In the genomic region with DNA sequence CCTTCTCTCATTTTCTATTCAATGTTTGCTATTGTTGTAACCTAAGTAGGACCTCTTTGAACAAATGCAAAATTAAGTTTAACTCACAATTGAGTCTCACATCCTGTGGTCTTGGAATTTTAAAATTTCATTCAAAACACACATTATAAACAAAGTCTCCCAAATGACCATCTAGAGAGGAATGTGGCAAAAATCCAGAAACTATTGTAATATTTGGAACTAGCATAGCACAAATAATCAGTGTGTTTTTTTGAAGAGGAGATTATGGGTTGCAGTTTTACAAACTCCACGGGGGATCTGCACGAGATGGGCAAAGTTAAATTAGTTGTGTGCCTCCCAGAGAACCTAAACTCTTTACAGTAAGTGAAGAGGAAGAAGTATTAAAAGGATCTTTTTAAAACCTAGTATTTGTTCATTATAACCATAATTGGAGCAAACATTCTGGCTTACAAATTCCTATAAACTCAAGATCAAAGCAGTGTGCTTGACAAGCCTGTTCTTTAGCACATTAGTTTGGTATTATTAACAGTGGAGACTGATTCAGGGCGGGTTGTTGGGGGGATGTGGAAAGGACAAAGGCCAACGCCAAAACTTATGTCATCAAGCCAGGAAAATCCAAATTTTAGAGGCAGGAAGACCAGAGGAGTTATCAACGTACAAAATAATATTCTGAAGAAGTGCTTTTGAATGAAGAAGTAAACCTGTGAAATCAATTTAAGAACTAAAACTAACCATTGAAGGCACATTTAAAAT, we compare ENCODE assay signal across 14 cellular contexts. TPM values are rescaled to one million over a fixed set of nuclear protein-coding genes. Genes with fewer than 3 reads are reported as not detected.
DNase-seq lines count a peak whose midpoint lies in the region; ATAC-seq and TF ChIP-seq lines count a peak whose summit lies in the region.
"Had no signal": no experiment of that assay in that cellular context is flagged by ENCODE, and none has a peak within 500 bp of the region (broad histone marks: within the 10 kb centered on the region; RNA-seq: fewer than 3 reads in every experiment).

No MANE protein-coding gene starts in this region.

- H2BK12ac ChIP-seq in trophoblast cell (ENCODE audit: low read length), result no peak overlapping the region

- WGBS in gastroesophageal sphincter (ENCODE audit: low coverage in 1 of 2), 2 donors, result 32 to 41% methylated on average over 5 of the region's 5 CpGs
- WGBS in trophoblast cell (ENCODE audit: extremely low coverage, insufficient coverage, insufficient read length), result no CpG with 5 or more reads among the region's 5 CpGs
- WGBS in spleen, 5 donors, result 65 to 79% (median 73%) methylated on average over 5 of the region's 5 CpGs

- TF ChIP-seq EP300 in gastroesophageal sphincter (IDR thresholded peaks at IDR 0.05), result no peak

- H2AK5ac ChIP-seq in trophoblast cell (ENCODE audit: low read length), result no peak overlapping the region

- H2AFZ ChIP-seq in trophoblast cell (ENCODE audit: insufficient read depth, low read length, poor library complexity), result no peak overlapping the region
- H2AFZ ChIP-seq: parathyroid adenoma had no signal

- no peak overlapping the region for H4K91ac ChIP-seq in trophoblast cell (ENCODE audit: low read depth, low read length)

- no peak overlapping the region for H3K4me3 Mint-ChIP-seq in activated T-helper 1 cell treated with anti-CD3 and anti-CD28 coated beads, Interleukin-12 subunit alpha, Interleukin-12 subunit beta, Interleukin-2, Interleukin-4 antibody, amounts not matched to agents 30 ng/mL and 10 ng/mL and 1 ng/mL, durations not matched to agents 14 hours and 24 hours and 36 hours

- peak; percentile 48 for DNase-seq in AG20443 (ENCODE audit: low spot score)
- DNase-seq in amniotic stem cell (lab: John Stamatoyannopoulos, UW), result peak; percentile 34
- DNase-seq in trophoblast cell, result no peak
- no peak for DNase-seq in spleen
- no peak for DNase-seq in activated T-helper 1 cell treated with anti-CD3 and anti-CD28 coated beads, Interleukin-12 subunit alpha, Interleukin-12 subunit beta, Interleukin-2, Interleukin-4 antibody, amounts not matched to agents 30 ng/mL and 10 ng/mL and 1 ng/mL, durations not matched to agents 14 hours and 24 hours and 36 hours (ENCODE audit: low spot score)
- DNase-seq: NCI-H2227 treated with DMSO at 0.1 percent for 48 hours, substantia nigra had no signal

- TF ChIP-seq CTCF in HEK293 (tag by site-specific recombination; IDR thresholded peaks at IDR 0.05), result no peak
- no peak for TF ChIP-seq CTCF in gastroesophageal sphincter (IDR thresholded peaks at IDR 0.05)
- TF ChIP-seq CTCF in spleen (IDR thresholded peaks at IDR 0.05 in 8 of 11, conservative IDR thresholded peaks at IDR 0.05 in 3 of 11), result no peak

- H3K79me2 ChIP-seq in trophoblast cell (ENCODE audit: control insufficient read depth, insufficient read depth, low read length, poor library complexity), result no peaks in the 10 kb centered on the region
- H3K79me2 ChIP-seq: parathyroid adenoma had no signal

- CTCF ChIA-PET in HEK293 (lab: Yijun Ruan, JAX), result no interaction called here

- no peaks in the 10 kb centered on the region for H3K9me3 ChIP-seq in HEK293 (ENCODE audit: control insufficient read depth, insufficient read depth, low read depth, low read length)
- no peaks in the 10 kb centered on the region for H3K9me3 ChIP-seq in gastroesophageal sphincter
- no peaks in the 10 kb centered on the region for H3K9me3 ChIP-seq in trophoblast cell (ENCODE audit: insufficient read depth, low read depth, low read length)
- no peaks in the 10 kb centered on the region for H3K9me3 ChIP-seq in spleen

- no peaks in the 10 kb centered on the region for H3K27me3 Mint-ChIP-seq in activated T-helper 1 cell treated with anti-CD3 and anti-CD28 coated beads, Interleukin-12 subunit alpha, Interleukin-12 subunit beta, Interleukin-2, Interleukin-4 antibody, amounts not matched to agents 30 ng/mL and 10 ng/mL and 1 ng/mL, durations not matched to agents 14 hours and 24 hours and 36 hours (ENCODE audit: insufficient read depth)

- no peak overlapping the region for H2BK120ac ChIP-seq in trophoblast cell (ENCODE audit: insufficient read depth, low read length, poor library complexity)

- peaks cover 4% of the 10 kb centered on the region for H3K4me1 ChIP-seq in HEK293 (ENCODE audit: control insufficient read depth, insufficient read depth, low read length)
- peaks cover 0 to 17% (median 3%) of the 10 kb centered on the region in 3 donors for H3K4me1 ChIP-seq in gastroesophageal sphincter
- no peaks in the 10 kb centered on the region for H3K4me1 ChIP-seq in trophoblast cell (ENCODE audit: control insufficient read depth in 1 of 2, insufficient read depth in 2 of 2, low read length in 2 of 2)
- H3K4me1 ChIP-seq in spleen, result peaks cover 0 to 18% (median 0%) of the 10 kb centered on the region in 6 donors
- H3K4me1 ChIP-seq: parathyroid adenoma had no signal

- H4K8ac ChIP-seq in trophoblast cell (ENCODE audit: low read depth, low read length), result no peak overlapping the region

- H2BK5ac ChIP-seq in trophoblast cell (ENCODE audit: low read depth, low read length, poor library complexity), result no peak overlapping the region

- POLR2A ChIA-PET in HEK293 (lab: Yijun Ruan, JAX), result no interaction called here

- peak; percentile 31 for ATAC-seq in gastroesophageal sphincter
- no peak for ATAC-seq in HG03378 (IDR thresholded peaks at IDR 0.05; ENCODE audit: unreplicated experiment)
- ATAC-seq: esophagus mucosa, left lobe of liver had no signal

- no peak overlapping the region for H3K23ac ChIP-seq in trophoblast cell (ENCODE audit: low read length)

- H3K4me2 ChIP-seq in trophoblast cell (ENCODE audit: low read length), result no peak overlapping the region
- H3K4me2 ChIP-seq: KMS-11 had no signal

- TF ChIP-seq POLR2A in gastroesophageal sphincter (IDR thresholded peaks at IDR 0.05), result no peak
- no peak for TF ChIP-seq POLR2A in spleen (IDR thresholded peaks at IDR 0.05)

- no peak overlapping the region for H4K12ac ChIP-seq in trophoblast cell (ENCODE audit: low read depth, low read length)

- H3K36me3 Mint-ChIP-seq in activated T-helper 1 cell treated with anti-CD3 and anti-CD28 coated beads, Interleukin-12 subunit alpha, Interleukin-12 subunit beta, Interleukin-2, Interleukin-4 antibody, amounts not matched to agents 30 ng/mL and 10 ng/mL and 1 ng/mL, durations not matched to agents 14 hours and 24 hours and 36 hours (ENCODE audit: low read depth), result peaks cover 4% of the 10 kb centered on the region

- peaks cover 26% of the 10 kb centered on the region for H3K4me1 Mint-ChIP-seq in activated T-helper 1 cell treated with anti-CD3 and anti-CD28 coated beads, Interleukin-12 subunit alpha, Interleukin-12 subunit beta, Interleukin-2, Interleukin-4 antibody, amounts not matched to agents 30 ng/mL and 10 ng/mL and 1 ng/mL, durations not matched to agents 14 hours and 24 hours and 36 hours (ENCODE audit: low read depth)

- H3K79me1 ChIP-seq in trophoblast cell (ENCODE audit: low read length), result no peaks in the 10 kb centered on the region

- H3K27me3 ChIP-seq in gastroesophageal sphincter (no peaks in the 10 kb centered on the region), trophoblast cell (ENCODE audit: insufficient read depth, low read length) (no peaks in the 10 kb centered on the region), spleen (replicated peaks in 1 of 7) (no peaks in the 10 kb centered on the region)

- no peak overlapping the region for H3K27ac ChIP-seq in HEK293 (ENCODE audit: extremely low read depth, low read depth, low read length)
- no peak overlapping the region for H3K27ac ChIP-seq in gastroesophageal sphincter
- H3K27ac ChIP-seq in trophoblast cell (ENCODE audit: low read depth, low read length), result no peak overlapping the region
- no peak overlapping the region for H3K27ac ChIP-seq in spleen
- H3K27ac ChIP-seq: KMS-11, parathyroid adenoma had no signal

- no peaks in the 10 kb centered on the region for H3K36me3 ChIP-seq in HEK293 (ENCODE audit: control insufficient read depth in 2 of 2, insufficient read depth in 1 of 2, low read length in 2 of 2)
- H3K36me3 ChIP-seq in gastroesophageal sphincter, result no peaks in the 10 kb centered on the region
- no peaks in the 10 kb centered on the region for H3K36me3 ChIP-seq in trophoblast cell (ENCODE audit: control insufficient read depth in 1 of 2, insufficient read depth in 2 of 2, low read length in 2 of 2)
- H3K36me3 ChIP-seq in spleen, result no peaks in the 10 kb centered on the region

- H3K14ac ChIP-seq in trophoblast cell (ENCODE audit: low read length), result no peak overlapping the region

- intact Hi-C loops in spleen (cut with DNase I; ENCODE audit: low total_unique reads), result no loop called here
- intact Hi-C loops in activated T-helper 1 cell treated with anti-CD3 and anti-CD28 coated beads, Interleukin-12 subunit alpha, Interleukin-12 subunit beta, Interleukin-2, Interleukin-4 antibody, amounts not matched to agents 30 ng/mL and 10 ng/mL and 1 ng/mL, durations not matched to agents 14 hours and 24 hours and 36 hours (cut with micrococcal nuclease), result no loop called here

- H3K4me3 ChIP-seq in HEK293 (ENCODE audit: low read depth, low read length) (no peak overlapping the region), gastroesophageal sphincter (no peak overlapping the region), trophoblast cell (ENCODE audit: low read depth, low read length) (no peak overlapping the region), spleen (no peak overlapping the region)

- H3K9ac ChIP-seq in trophoblast cell (ENCODE audit: low read length), result no peak overlapping the region
- H3K9ac ChIP-seq: KMS-11, parathyroid adenoma had no signal

- H3K4ac ChIP-seq in trophoblast cell (ENCODE audit: low read depth, low read length), result no peak overlapping the region

- H3K18ac ChIP-seq in trophoblast cell (ENCODE audit: low read length), result no peak overlapping the region

- H3K9me3 Mint-ChIP-seq in activated T-helper 1 cell treated with anti-CD3 and anti-CD28 coated beads, Interleukin-12 subunit alpha, Interleukin-12 subunit beta, Interleukin-2, Interleukin-4 antibody, amounts not matched to agents 30 ng/mL and 10 ng/mL and 1 ng/mL, durations not matched to agents 14 hours and 24 hours and 36 hours, result no peaks in the 10 kb centered on the region

- H3K27ac Mint-ChIP-seq in activated T-helper 1 cell treated with anti-CD3 and anti-CD28 coated beads, Interleukin-12 subunit alpha, Interleukin-12 subunit beta, Interleukin-2, Interleukin-4 antibody, amounts not matched to agents 30 ng/mL and 10 ng/mL and 1 ng/mL, durations not matched to agents 14 hours and 24 hours and 36 hours, result no peak overlapping the region

TF ChIP-seq in HEK293, 187 proteins besides CTCF, POLR2A, EP300 and RAD21 (continues in another document):
- TF ChIP-seq SP7 (tag by site-specific recombination; IDR thresholded peaks at IDR 0.05), result peak; percentile 67

RNA-seq across cellular contexts. Expression of gene RBPJ, which starts 22.4 kb away (rescaled TPM):
- total RNA-seq in gastroesophageal sphincter (100 to 1,000 TPM in 1 of 4 donors, 10 to 100 TPM in 3; 49.5 to 128 (median 77.6) TPM), spleen (10 to 100 TPM; 68.2 to 91.9 (median 81.6) TPM)
- polyA plus RNA-seq in trophoblast cell (2013), result 45.4 and 47.2 TPM in 2 replicates
- 10 to 100 TPM; 18.4 to 28.7 (median 28.6) TPM for polyA plus RNA-seq in spleen
- 455 and 472 TPM in 2 replicates for total RNA-seq in activated T-helper 1 cell treated with anti-CD3 and anti-CD28 coated beads, Interleukin-12 subunit alpha, Interleukin-12 subunit beta, Interleukin-2, Interleukin-4 antibody, amounts not matched to agents 30 ng/mL and 10 ng/mL and 1 ng/mL, durations not matched to agents 14 hours and 24 hours and 36 hours

Comparison
In these comparisons a context has a peak if more than half of its experiments do, and no peak if none do; other contexts are left out.
1. DNase-seq: peak in AG20443 (single experiment) and amniotic stem cell (single experiment); none in trophoblast cell (0 of 2), spleen (single experiment) and activated T-helper 1 cell treated with anti-CD3 and anti-CD28 coated beads, Interleukin-12 subunit alpha, Interleukin-12 subunit beta, Interleukin-2, Interleukin-4 antibody, amounts not matched to agents 30 ng/mL and 10 ng/mL and 1 ng/mL, durations not matched to agents 14 hours and 24 hours and 36 hours (single experiment).